Comparison of ENCODE assay signal across 7 cellular contexts in the genomic region with DNA sequence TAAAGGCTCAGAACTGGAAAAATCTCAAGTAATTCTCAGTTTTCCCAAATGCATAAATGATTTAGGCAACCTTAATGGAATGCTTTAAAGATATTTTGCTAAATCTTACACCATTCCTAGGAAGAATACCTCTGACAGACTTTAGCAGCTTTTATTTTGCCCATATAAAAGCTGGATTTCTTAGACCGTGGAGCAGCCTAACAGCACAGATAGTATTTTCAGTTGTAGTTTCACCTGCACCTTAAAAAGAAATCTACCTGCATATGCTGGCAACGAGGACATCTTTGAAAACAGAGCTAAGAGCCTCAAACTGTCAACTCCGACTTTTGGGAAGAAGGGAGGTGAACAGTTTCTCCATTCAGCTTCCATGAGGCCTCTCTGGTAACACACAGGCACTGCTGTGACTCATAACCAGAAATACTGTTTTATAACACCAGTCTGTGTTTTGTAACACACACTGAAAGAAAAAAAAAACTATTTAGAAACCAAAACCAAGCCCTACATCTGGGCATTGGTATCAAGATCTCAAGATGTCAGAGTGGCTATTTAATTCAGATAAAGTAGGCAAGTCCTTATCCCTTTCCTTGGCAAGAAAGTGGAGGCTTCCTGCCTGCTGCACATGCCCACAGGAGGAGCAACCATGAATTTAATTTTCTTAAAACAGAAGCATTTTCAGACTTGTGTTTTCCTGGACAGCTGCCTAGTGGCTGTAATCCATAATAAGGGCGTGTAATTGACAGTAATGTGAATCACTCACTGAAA.
DNase-seq lines count a peak whose midpoint lies in the region; ATAC-seq, FAIRE-seq and TF ChIP-seq lines count a peak whose summit lies in the region.

No MANE protein-coding gene starts in this region.

- H2AK5ac ChIP-seq in H9 (ENCODE audit: insufficient read length, low read length) = no peak overlapping the region

- WGBS in H9 (ENCODE audit: extremely low coverage, insufficient read length, low lambda C conversion rate) = no CpG with 5 or more reads among the region's 4 CpGs

- H3K4me3 Mint-ChIP-seq in H9 = no peak overlapping the region

- H4K8ac ChIP-seq in H9 (replicated peaks; ENCODE audit: insufficient read length, low read depth, low read length) = no peak overlapping the region

- H3K4ac ChIP-seq in H9 (ENCODE audit: low read depth, low read length) = no peak overlapping the region

- H4K20me1 ChIP-seq in H9 (ENCODE audit: control insufficient read depth, insufficient read depth, insufficient read length) (no peaks in the 10 kb centered on the region), OCI-LY3 (ENCODE audit: insufficient read depth, low read length) (no peaks in the 10 kb centered on the region)

- no peaks in the 10 kb centered on the region for H3K27me3 Mint-ChIP-seq in H9 (ENCODE audit: low read depth)

- H3K27ac ChIP-seq in H9 (ENCODE audit: insufficient read length, low read depth, low read length) (no peak overlapping the region), OCI-LY3 (ENCODE audit: low read length) (no peak overlapping the region), kidney (ENCODE audit: low read depth in 2 of 2, low read length in 2 of 2) (no peak overlapping the region)

- H3K36me3 Mint-ChIP-seq in H9 (ENCODE audit: insufficient read depth in 1 of 3, low read depth in 3 of 3) = no peaks in the 10 kb centered on the region

- H3K4me3 ChIP-seq in OCI-LY3 (ENCODE audit: low read length) (peak overlapping the region; percentile 15; the same call in 1 of the 2 replicates), kidney (ENCODE audit: low read length in 2 of 2) (no peak overlapping the region)

- peaks cover 5% of the 10 kb centered on the region for H3K4me1 ChIP-seq in H9 (ENCODE audit: insufficient read depth, low read length)
- peaks cover 22% of the 10 kb centered on the region for H3K4me1 ChIP-seq in OCI-LY3 (ENCODE audit: low read length)
- H3K4me1 ChIP-seq in kidney (ENCODE audit: control insufficient read depth in 1 of 2, insufficient read depth in 1 of 2, low read depth in 1 of 2, low read length in 2 of 2) = no peaks in the 10 kb centered on the region

- no peak overlapping the region for H3K56ac ChIP-seq in H9 (ENCODE audit: insufficient read length, low read depth, low read length)

- no peaks in the 10 kb centered on the region for H3K9me3 Mint-ChIP-seq in H9

- H3K23ac ChIP-seq in H9 (ENCODE audit: insufficient read length, low read depth, low read length) = no peak overlapping the region

- H3K23me2 ChIP-seq in H9 (ENCODE audit: insufficient read length, low read depth, low read length, poor library complexity, severe bottlenecking) = no peaks in the 10 kb centered on the region

- no peak overlapping the region for H2BK12ac ChIP-seq in H9 (ENCODE audit: insufficient read length, low read depth, low read length)

- H3K79me2 ChIP-seq in H9 (ENCODE audit: insufficient read depth, low read length) (no peaks in the 10 kb centered on the region), OCI-LY3 (ENCODE audit: low read length) (no peaks in the 10 kb centered on the region)

- no peaks in the 10 kb centered on the region for H3K79me1 ChIP-seq in H9 (ENCODE audit: insufficient read depth, low read depth, low read length, poor library complexity, severe bottlenecking)

- TF ChIP-seq CTCF in H9 (conservative IDR thresholded peaks at IDR 0.05) (no peak), OCI-LY3 (IDR thresholded peaks at IDR 0.05; ENCODE audit: low read depth, low read length) (no peak), kidney (IDR thresholded peaks at IDR 0.05; ENCODE audit: borderline replicate concordance, extremely low read depth, insufficient read depth) (no peak)

- intact Hi-C loops in left cardiac atrium (cut with DNase I) (no loop called here), kidney (cut with DNase I) (no loop called here)

- peak overlapping the region in 1 of 3 experiments; percentile 61; a peak in 1 of 7 replicates for H3K27ac Mint-ChIP-seq in H9

- DNase-seq in H9 = no peak
- DNase-seq in left cardiac atrium = peak; percentile 42
- peak; percentile 54 for DNase-seq in urothelium cell line (ENCODE audit: low spot score)
- DNase-seq in kidney = no peak
- no peak for DNase-seq in COLO668 (lab: John Stamatoyannopoulos, UW; ENCODE audit: unreplicated experiment)

- no peak for FAIRE-seq in urothelium cell line (lab: Jason Lieb, UNC)
- no peak for FAIRE-seq in kidney (lab: Jason Lieb, UNC)

- H3K36me3 ChIP-seq in OCI-LY3 (replicated peaks; ENCODE audit: low read depth, low read length) = no peaks in the 10 kb centered on the region
- H3K36me3 ChIP-seq in kidney (ENCODE audit: control insufficient read depth in 1 of 2, insufficient read depth in 2 of 2, low read length in 2 of 2) = no peaks in the 10 kb centered on the region

- H3K27me3 ChIP-seq in H9 (ENCODE audit: insufficient read depth, low read length) (no peaks in the 10 kb centered on the region), OCI-LY3 (ENCODE audit: low read depth, low read length) (peaks cover 21% of the 10 kb centered on the region; the same call in 1 of the 2 replicates)

- H2BK20ac ChIP-seq in H9 (ENCODE audit: low read depth, low read length, poor library complexity, severe bottlenecking) = peak overlapping the region; percentile 95

- no peak overlapping the region for H3K14ac ChIP-seq in H9 (ENCODE audit: insufficient read depth, low read length)

- no peak overlapping the region for H3K18ac ChIP-seq in H9 (ENCODE audit: insufficient read length, low read depth, low read length)

- no peaks in the 10 kb centered on the region for H3K9me3 ChIP-seq in H9 (ENCODE audit: control insufficient read depth, low read depth, low read length)
- H3K9me3 ChIP-seq in OCI-LY3 (ENCODE audit: insufficient read depth, low read length) = no peaks in the 10 kb centered on the region
- no peaks in the 10 kb centered on the region for H3K9me3 ChIP-seq in kidney (ENCODE audit: control insufficient read depth in 1 of 2, low read length in 2 of 2)

- H2BK5ac ChIP-seq in H9 (ENCODE audit: insufficient read length, low read length) = no peak overlapping the region

- H4K5ac ChIP-seq in H9 (ENCODE audit: insufficient read length, low read depth, low read length) = no peak overlapping the region

- no peak overlapping the region for H3T11ph ChIP-seq in H9 (ENCODE audit: low read length)

- H4K91ac ChIP-seq in H9 (ENCODE audit: insufficient read length, low read depth, low read length) = no peak overlapping the region

- no peak overlapping the region for H2BK15ac ChIP-seq in H9 (ENCODE audit: low read depth, low read length)

- H3K4me2 ChIP-seq in H9 (ENCODE audit: insufficient read depth, insufficient read length, low read length) = no peak overlapping the region
- H3K4me2 ChIP-seq in OCI-LY3 (ENCODE audit: low read length) = peak overlapping the region; percentile 47

- no peak overlapping the region for H2AFZ ChIP-seq in H9 (ENCODE audit: low read length)
- no peak overlapping the region; the same call in 1 of the 2 replicates for H2AFZ ChIP-seq in OCI-LY3 (ENCODE audit: low read depth, low read length)

- H3K4me1 Mint-ChIP-seq in H9 = peaks cover 37 to 44% of the 10 kb centered on the region in 2 experiments

- ATAC-seq in GM18517 (IDR thresholded peaks at IDR 0.05; ENCODE audit: unreplicated experiment) (peak; percentile 99), left cardiac atrium (peak; percentile 88 to 93)

- H2BK120ac ChIP-seq in H9 (ENCODE audit: low read depth, low read length, poor library complexity, severe bottlenecking) = no peak overlapping the region

- no peak overlapping the region for H3K9ac ChIP-seq in H9 (ENCODE audit: extremely low read depth, insufficient read length, low read length)
- H3K9ac ChIP-seq in OCI-LY3 (ENCODE audit: low read length) = no peak overlapping the region
- no peak overlapping the region for H3K9ac ChIP-seq in kidney (ENCODE audit: low read length in 2 of 2)

Comparison
In these comparisons a context has a peak if more than half of its experiments do, and no peak if none do; other contexts are left out.
1. DNase-seq: peak in left cardiac atrium (single experiment) and urothelium cell line (single experiment); none in H9 (single experiment), kidney (single experiment) and COLO668 (single experiment).